ENCODE assay signal across 1 cellular context in genomic region chr11:93733474-93733873, GRCh38.
TF ChIP-seq lines count a peak whose summit lies in the region.

No MANE protein-coding gene starts in this region.

TF ChIP-seq in SK-N-SH treated with all-trans-retinoic acid at 6 μM for 48 hours, 23 proteins besides CTCF, POLR2A, EP300 and RAD21 (continued from another document):
- no peak for TF ChIP-seq CSRNP3 (CRISPR knock-in tag; IDR thresholded peaks at IDR 0.05)
- no peak for TF ChIP-seq CSDC2 (CRISPR knock-in tag; IDR thresholded peaks at IDR 0.05)
- TF ChIP-seq ZNF565 (CRISPR knock-in tag; conservative IDR thresholded peaks at IDR 0.05; ENCODE audit: low read depth) = no peak
- no peak for TF ChIP-seq ZNF70 (CRISPR knock-in tag; IDR thresholded peaks at IDR 0.05)
- no peak for TF ChIP-seq ARNTL (CRISPR knock-in tag; IDR thresholded peaks at IDR 0.05; ENCODE audit: borderline replicate concordance, low read depth)
